16 cellular contexts compared by ENCODE assay signal in the genomic region with DNA sequence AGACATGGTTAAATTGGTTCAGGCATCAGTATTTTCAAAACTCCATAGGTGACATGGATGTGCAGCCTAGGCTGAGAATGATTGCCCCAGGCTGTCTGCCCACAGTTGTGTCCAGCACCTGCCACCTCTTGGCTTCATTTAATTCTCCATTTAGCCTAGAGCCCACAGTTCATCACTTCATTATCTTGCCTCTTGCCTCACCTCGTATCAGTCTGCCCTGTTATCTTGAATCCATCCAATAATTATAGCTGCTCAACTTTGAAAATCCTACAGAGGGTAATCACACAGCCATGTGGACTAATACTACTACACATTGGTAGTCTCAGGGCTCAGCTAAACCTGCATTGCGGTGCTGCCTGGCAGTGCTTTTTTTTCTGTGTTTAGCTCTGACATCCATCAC. TPM values are rescaled to one million over a fixed set of nuclear protein-coding genes. Genes with fewer than 3 reads are reported as not detected.
DNase-seq lines count a peak whose midpoint lies in the region; TF ChIP-seq lines count a peak whose summit lies in the region.
"Had no signal": no experiment of that assay in that cellular context is flagged by ENCODE, and none has a peak within 500 bp of the region (broad histone marks: within the 10 kb centered on the region; RNA-seq: fewer than 3 reads in every experiment).

No MANE protein-coding gene starts in this region.

- H3K4me3 ChIP-seq in SJCRH30 = no peak overlapping the region
- H3K4me3 ChIP-seq in spleen = peak overlapping the region in 1 of 8 donors; percentile 94
- no peak overlapping the region for H3K4me3 ChIP-seq in vagina
- H3K4me3 ChIP-seq in tibial artery = no peak overlapping the region
- H3K4me3 ChIP-seq: cardiac muscle cell, gastrocnemius medialis had no signal

- H3K9me3 Mint-ChIP-seq in activated naive CD4-positive, alpha-beta T cell treated with anti-CD3 and anti-CD28 coated beads, Interleukin-2, amount 50 U/mL, for 24 hours = no peaks in the 10 kb centered on the region
- H3K9me3 Mint-ChIP-seq: activated naive CD4-positive, alpha-beta T cell treated with anti-CD3 and anti-CD28 coated beads, Interleukin-2, amount 10 ng/mL, durations not matched to agents 7 days and 5 days had no signal

- no peak for TF ChIP-seq POLR2A in spleen (IDR thresholded peaks at IDR 0.05)
- TF ChIP-seq POLR2A in vagina (IDR thresholded peaks at IDR 0.05) = no peak

- peaks cover 27% of the 10 kb centered on the region for H3K36me3 ChIP-seq in SJCRH30
- peaks cover 0 to 16% (median 0%) of the 10 kb centered on the region in 6 donors for H3K36me3 ChIP-seq in spleen
- H3K36me3 ChIP-seq in vagina = no peaks in the 10 kb centered on the region
- H3K36me3 ChIP-seq in tibial artery = no peaks in the 10 kb centered on the region
- H3K36me3 ChIP-seq: cardiac muscle cell, gastrocnemius medialis had no signal

- H3K27ac ChIP-seq in SJCRH30 (no peak overlapping the region; the same call in 1 of the 2 replicates), spleen (peak overlapping the region in 6 of 8 donors; percentile 50 to 98 (median 98)), vagina (no peak overlapping the region), tibial artery (no peak overlapping the region)
- H3K27ac ChIP-seq: cardiac muscle cell, gastrocnemius medialis had no signal

- H3K4me1 ChIP-seq in SJCRH30 (peaks cover 35% of the 10 kb centered on the region), spleen (peaks cover 42 to 100% (median 98%) of the 10 kb centered on the region in 6 donors), vagina (peaks cover 71% of the 10 kb centered on the region), tibial artery (peaks cover 0 to 63% (median 42%) of the 10 kb centered on the region in 4 donors)

- peaks cover 6% of the 10 kb centered on the region for H3K36me3 Mint-ChIP-seq in activated naive CD4-positive, alpha-beta T cell treated with anti-CD3 and anti-CD28 coated beads, Interleukin-2, amount 50 U/mL, for 24 hours

- no peaks in the 10 kb centered on the region for H3K27me3 Mint-ChIP-seq in activated naive CD4-positive, alpha-beta T cell treated with anti-CD3 and anti-CD28 coated beads, Interleukin-2, amount 50 U/mL, for 24 hours
- H3K27me3 Mint-ChIP-seq: activated naive CD4-positive, alpha-beta T cell treated with anti-CD3 and anti-CD28 coated beads, Interleukin-2, amount 10 ng/mL, durations not matched to agents 7 days and 5 days had no signal

- no peak overlapping the region for H3K27ac Mint-ChIP-seq in activated naive CD4-positive, alpha-beta T cell treated with anti-CD3 and anti-CD28 coated beads, Interleukin-2, amount 50 U/mL, for 24 hours
- H3K27ac Mint-ChIP-seq: activated naive CD4-positive, alpha-beta T cell treated with anti-CD3 and anti-CD28 coated beads, Interleukin-2, amount 10 ng/mL, durations not matched to agents 7 days and 5 days had no signal

- peak overlapping the region; percentile 13 for H3K4me3 Mint-ChIP-seq in activated naive CD4-positive, alpha-beta T cell treated with anti-CD3 and anti-CD28 coated beads, Interleukin-2, amount 50 U/mL, for 24 hours
- H3K4me3 Mint-ChIP-seq: activated naive CD4-positive, alpha-beta T cell treated with anti-CD3 and anti-CD28 coated beads, Interleukin-2, amount 10 ng/mL, durations not matched to agents 7 days and 5 days had no signal

- peaks cover 53% of the 10 kb centered on the region for H3K4me1 Mint-ChIP-seq in activated naive CD4-positive, alpha-beta T cell treated with anti-CD3 and anti-CD28 coated beads, Interleukin-2, amount 50 U/mL, for 24 hours

- no peak for DNase-seq in activated naive CD4-positive, alpha-beta T cell (lab: John Stamatoyannopoulos, UW)
- DNase-seq in SJCRH30 (peak; percentile 42 to 75), glomerular visceral epithelial cell (ENCODE audit: extremely low spot score) (peak; percentile 50), spleen (no peak), NCI-H2196 (lab: John Stamatoyannopoulos, UW; ENCODE audit: unreplicated experiment) (no peak), vagina (ENCODE audit: extremely low spot score in 2 of 2) (no peak), tibial artery (no peak)
- DNase-seq: activated naive CD4-positive, alpha-beta T cell treated with anti-CD3 and anti-CD28 coated beads, Interleukin-2, amount 10 ng/mL, durations not matched to agents 7 days and 5 days; gastrocnemius medialis; Kasumi-1; NCI-H1694 treated with DMSO at 0.1 percent for 48 hours; NCI-H510A treated with DMSO at 0.1 percent for 48 hours; nucleus accumbens; stimulated activated CD4-positive, alpha-beta T cell treated with anti-CD3 and anti-CD28 coated beads, Interleukin-12 subunit alpha, Interleukin-12 subunit beta, amount 100 ng/mL, for 4 hours had no signal

- WGBS in spleen, 5 donors = 42 to 77% (median 66%) methylated on average over 2 of the region's 2 CpGs

- H3K9me3 ChIP-seq in SJCRH30 (replicated peaks) = no peaks in the 10 kb centered on the region
- H3K9me3 ChIP-seq in spleen = no peaks in the 10 kb centered on the region
- H3K9me3 ChIP-seq in vagina = no peaks in the 10 kb centered on the region
- no peaks in the 10 kb centered on the region for H3K9me3 ChIP-seq in tibial artery
- H3K9me3 ChIP-seq: gastrocnemius medialis had no signal

- H3K27me3 ChIP-seq in SJCRH30 (no peaks in the 10 kb centered on the region), spleen (replicated peaks in 1 of 7) (no peaks in the 10 kb centered on the region), vagina (no peaks in the 10 kb centered on the region), tibial artery (no peaks in the 10 kb centered on the region)
- H3K27me3 ChIP-seq: cardiac muscle cell, gastrocnemius medialis had no signal

- intact Hi-C loops in spleen (cut with DNase I; ENCODE audit: low total_unique reads) (no loop called here), vagina (cut with DNase I) (no loop called here), tibial artery (cut with DNase I; ENCODE audit: low total_unique reads) (loop anchor here (10.0 kb wide), 1 partner anchor 61 kb away; no protein-coding TSS in a partner anchor)

- TF ChIP-seq CTCF in spleen (IDR thresholded peaks at IDR 0.05 in 8 of 11, conservative IDR thresholded peaks at IDR 0.05 in 3 of 11) = no peak
- no peak for TF ChIP-seq CTCF in vagina (IDR thresholded peaks at IDR 0.05)
- TF ChIP-seq CTCF in tibial artery (IDR thresholded peaks at IDR 0.05) = no peak

RNA-seq across cellular contexts. Expression of gene UGCG, which starts 7.4 kb away (rescaled TPM):
- 124 and 139 TPM in 2 replicates for total RNA-seq in SJCRH30 (2014; rRNA removed; shearing (Covaris generic))
- total RNA-seq in spleen (100 to 1,000 TPM in 3 of 7 donors, 10 to 100 TPM in 4; 62.8 to 178 (median 100.0) TPM), vagina (33.1 TPM)
- 10 to 100 TPM; 18.1 to 23.8 (median 20.7) TPM for polyA plus RNA-seq in spleen

Comparison
In these comparisons a context has a peak if more than half of its experiments do, and no peak if none do; other contexts are left out.
1. DNase-seq: peak in SJCRH30 (2 of 2) and glomerular visceral epithelial cell (single experiment); none in activated naive CD4-positive, alpha-beta T cell (0 of 4), spleen (single experiment), NCI-H2196 (single experiment), vagina (0 of 2) and tibial artery (0 of 2).
2. H3K27ac ChIP-seq: peak in spleen (6 of 8); none in SJCRH30 (single experiment), vagina (single experiment) and tibial artery (0 of 2).